Comparison of ENCODE assay signal across 1 cellular context in genomic region chr7:151010002-151010306, GRCh38.
TF ChIP-seq lines count a peak whose summit lies in the region.

No MANE protein-coding gene starts in this region.

TF ChIP-seq in K562, 482 proteins besides CTCF, POLR2A, EP300 and RAD21 (continued from another document):
- TF ChIP-seq ZBTB5 (IDR thresholded peaks at IDR 0.05): no peak
- peak in 1 of 2 experiments; percentile 75; a peak in 1 of 4 replicates for TF ChIP-seq MLX (CRISPR knock-in tag; conservative IDR thresholded peaks at IDR 0.05)
- no peak for TF ChIP-seq DMBX1 (CRISPR knock-in tag; IDR thresholded peaks at IDR 0.05; ENCODE audit: borderline replicate concordance)
- 0 out of 4 replicates have a peak, but pooled peaks have one; percentile 26 to 39 for TF ChIP-seq NRF1 (conservative IDR thresholded peaks at IDR 0.05 in 1 of 2, IDR thresholded peaks at IDR 0.05 in 1 of 2)
- no peak for TF ChIP-seq NCOR1 (IDR thresholded peaks at IDR 0.05)
- TF ChIP-seq ZBTB8A (IDR thresholded peaks at IDR 0.05; ENCODE audit: partially characterized antibody): no peak
- TF ChIP-seq FOXA3 (CRISPR knock-in tag; conservative IDR thresholded peaks at IDR 0.05 in 1 of 2, IDR thresholded peaks at IDR 0.05 in 1 of 2): 0 out of 4 replicates have a peak, but pooled peaks of 1 of the 2 experiments have one; percentile 56
